ENCODE assay signal across 1 cellular context in the genomic region with DNA sequence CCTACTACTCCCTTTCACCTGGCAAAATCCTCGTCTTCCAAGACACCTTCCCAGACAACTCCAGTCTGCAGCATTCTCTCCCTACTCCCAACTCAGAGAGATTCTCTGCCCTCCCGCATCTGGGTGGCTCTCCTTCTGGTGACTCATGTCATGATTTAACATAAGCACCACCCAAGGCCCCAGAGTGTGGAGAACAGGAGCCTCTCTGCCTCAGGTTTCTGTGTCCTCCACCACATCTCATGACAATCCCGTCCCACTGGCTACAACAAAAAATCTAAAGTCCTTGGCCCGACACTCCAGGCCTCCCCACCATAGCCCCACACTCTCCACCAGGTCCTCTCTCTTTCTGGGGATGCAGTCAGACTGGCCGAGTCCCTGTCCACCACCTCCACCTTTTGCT.
TF ChIP-seq lines count a peak whose summit lies in the region.

No MANE protein-coding gene starts in this region.

TF ChIP-seq in SK-N-SH, 30 proteins besides CTCF, POLR2A, EP300 and RAD21 (continued from another document):
- TF ChIP-seq, protein P1, sequence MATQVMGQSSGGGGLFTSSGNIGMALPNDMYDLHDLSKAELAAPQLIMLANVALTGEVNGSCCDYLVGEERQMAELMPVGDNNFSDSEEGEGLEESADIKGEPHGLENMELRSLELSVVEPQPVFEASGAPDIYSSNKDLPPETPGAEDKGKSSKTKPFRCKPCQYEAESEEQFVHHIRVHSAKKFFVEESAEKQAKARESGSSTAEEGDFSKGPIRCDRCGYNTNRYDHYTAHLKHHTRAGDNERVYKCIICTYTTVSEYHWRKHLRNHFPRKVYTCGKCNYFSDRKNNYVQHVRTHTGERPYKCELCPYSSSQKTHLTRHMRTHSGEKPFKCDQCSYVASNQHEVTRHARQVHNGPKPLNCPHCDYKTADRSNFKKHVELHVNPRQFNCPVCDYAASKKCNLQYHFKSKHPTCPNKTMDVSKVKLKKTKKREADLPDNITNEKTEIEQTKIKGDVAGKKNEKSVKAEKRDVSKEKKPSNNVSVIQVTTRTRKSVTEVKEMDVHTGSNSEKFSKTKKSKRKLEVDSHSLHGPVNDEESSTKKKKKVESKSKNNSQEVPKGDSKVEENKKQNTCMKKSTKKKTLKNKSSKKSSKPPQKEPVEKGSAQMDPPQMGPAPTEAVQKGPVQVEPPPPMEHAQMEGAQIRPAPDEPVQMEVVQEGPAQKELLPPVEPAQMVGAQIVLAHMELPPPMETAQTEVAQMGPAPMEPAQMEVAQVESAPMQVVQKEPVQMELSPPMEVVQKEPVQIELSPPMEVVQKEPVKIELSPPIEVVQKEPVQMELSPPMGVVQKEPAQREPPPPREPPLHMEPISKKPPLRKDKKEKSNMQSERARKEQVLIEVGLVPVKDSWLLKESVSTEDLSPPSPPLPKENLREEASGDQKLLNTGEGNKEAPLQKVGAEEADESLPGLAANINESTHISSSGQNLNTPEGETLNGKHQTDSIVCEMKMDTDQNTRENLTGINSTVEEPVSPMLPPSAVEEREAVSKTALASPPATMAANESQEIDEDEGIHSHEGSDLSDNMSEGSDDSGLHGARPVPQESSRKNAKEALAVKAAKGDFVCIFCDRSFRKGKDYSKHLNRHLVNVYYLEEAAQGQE (IDR thresholded peaks at IDR 0.05; ENCODE audit: low read depth, low read length) = no peak
- no peak for TF ChIP-seq TAF1 (IDR thresholded peaks at IDR 0.05; ENCODE audit: borderline replicate concordance, low read depth, low read length)
TF ChIP-seq in SK-N-SH: peak in this region for 0.
